23 cellular contexts compared by ENCODE assay signal in the genomic region with DNA sequence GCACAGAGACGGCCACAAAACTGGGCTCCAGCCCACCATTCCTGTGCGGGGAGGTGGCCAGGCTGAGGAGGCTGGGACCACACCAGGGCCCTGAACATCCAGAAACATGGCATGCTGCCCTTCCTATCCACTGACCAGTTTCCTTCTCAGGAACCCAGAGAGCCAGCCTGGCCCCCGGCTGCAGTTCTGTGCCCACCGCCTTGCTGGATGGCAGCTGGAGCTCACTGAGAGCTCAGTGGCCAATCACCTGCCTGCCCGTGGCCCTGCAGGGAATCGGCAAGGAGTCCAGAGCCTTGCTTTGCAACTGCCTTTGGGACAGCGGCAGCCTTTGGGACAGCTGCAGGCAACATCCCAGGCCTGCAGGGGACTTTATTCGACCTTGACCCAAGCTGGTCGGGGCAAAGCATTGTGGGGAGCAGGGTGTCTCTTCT.
"Had no signal": no experiment of that assay in that cellular context is flagged by ENCODE, and none has a peak within 500 bp of the region (broad histone marks: within the 10 kb centered on the region; RNA-seq: fewer than 3 reads in every experiment).

No MANE protein-coding gene starts in this region.

- H3K27me3 ChIP-seq: cardiac muscle cell, Peyer's patch had no signal

- H3K9me3 Mint-ChIP-seq: activated T-cell treated with anti-CD3 and anti-CD28 coated beads, Interleukin-2, amount 50 U/mL, for 4 hours; T-helper 1 cell treated with Interleukin-12 subunit alpha and Interleukin-12 subunit beta and Interleukin-4 antibody, amounts not matched to agents 30 μg/mL and 1 μg/mL, for 36 hours had no signal

- H3K36me3 ChIP-seq: brain microvascular endothelial cell, cardiac muscle cell, Peyer's patch had no signal

- H3K4me3 Mint-ChIP-seq: activated CD8-positive, alpha-beta T cell treated with anti-CD3 and anti-CD28 coated beads, Interleukin-2, amount 10 ng/mL, durations not matched to agents 7 days and 5 days; activated naive CD8-positive, alpha-beta T cell; activated T-cell treated with anti-CD3 and anti-CD28 coated beads, Interleukin-2, amount 50 U/mL, for 4 hours; T-helper 1 cell treated with Interleukin-12 subunit alpha and Interleukin-12 subunit beta and Interleukin-4 antibody, amounts not matched to agents 30 μg/mL and 1 μg/mL, for 36 hours had no signal

- H3K4me3 ChIP-seq: cardiac muscle cell, Peyer's patch had no signal

- H3K27me3 Mint-ChIP-seq: activated naive CD8-positive, alpha-beta T cell had no signal

- ATAC-seq: activated CD8-positive, alpha-beta T cell treated with anti-CD3 and anti-CD28 coated beads, Interleukin-2, amount 10 ng/mL, durations not matched to agents 7 days and 5 days; activated T-cell treated with anti-CD3 and anti-CD28 coated beads, Interleukin-2, amount 50 U/mL, for 4 hours had no signal

- DNase-seq: activated CD4-positive, alpha-beta T cell treated with anti-CD3 and anti-CD28 coated beads for 48 hours; activated CD4-positive, alpha-beta T cell treated with anti-CD3 and anti-CD28 coated beads, Interleukin-2, amount 50 U/mL, for 4 hours; activated CD4-positive, CD25-positive, alpha-beta regulatory T cell treated with anti-CD3 and anti-CD28 coated beads, Interleukin-2, amount 50 U/mL, for 72 hours; activated CD8-positive, alpha-beta T cell treated with anti-CD3 and anti-CD28 coated beads, Interleukin-2, amount 10 ng/mL, durations not matched to agents 7 days and 5 days; activated effector memory CD4-positive, alpha-beta T cell treated with anti-CD3 and anti-CD28 coated beads, Interleukin-2, amount 50 U/mL, for 16 hours; activated naive CD4-positive, alpha-beta T cell treated with Interleukin-2 at 50 U/mL for 16 hours; activated T-cell treated with anti-CD3 and anti-CD28 coated beads, Interleukin-2, amount 50 U/mL, for 4 hours; amygdala; brain microvascular endothelial cell; Kasumi-1; KBM-7; NCI-H1048; NCI-H146; NCI-H187 treated with DMSO at 0.1 percent for 48 hours; NCI-H2081 treated with DMSO at 0.1 percent for 48 hours; NCI-H446; NCI-H524; Peyer's patch; SHP77 treated with DMSO at 0.1 percent for 48 hours had no signal

- H3K27ac Mint-ChIP-seq: activated CD8-positive, alpha-beta T cell treated with anti-CD3 and anti-CD28 coated beads, Interleukin-2, amount 10 ng/mL, durations not matched to agents 7 days and 5 days; activated naive CD8-positive, alpha-beta T cell; T-helper 1 cell treated with Interleukin-12 subunit alpha and Interleukin-12 subunit beta and Interleukin-4 antibody, amounts not matched to agents 30 μg/mL and 1 μg/mL, for 36 hours had no signal

- H3K9me3 ChIP-seq: Peyer's patch had no signal

- H3K27ac ChIP-seq: brain microvascular endothelial cell, cardiac muscle cell, Peyer's patch, RWPE1 had no signal

- H3K4me1 ChIP-seq: Peyer's patch had no signal
